8 cellular contexts compared by ENCODE assay signal in the genomic region with DNA sequence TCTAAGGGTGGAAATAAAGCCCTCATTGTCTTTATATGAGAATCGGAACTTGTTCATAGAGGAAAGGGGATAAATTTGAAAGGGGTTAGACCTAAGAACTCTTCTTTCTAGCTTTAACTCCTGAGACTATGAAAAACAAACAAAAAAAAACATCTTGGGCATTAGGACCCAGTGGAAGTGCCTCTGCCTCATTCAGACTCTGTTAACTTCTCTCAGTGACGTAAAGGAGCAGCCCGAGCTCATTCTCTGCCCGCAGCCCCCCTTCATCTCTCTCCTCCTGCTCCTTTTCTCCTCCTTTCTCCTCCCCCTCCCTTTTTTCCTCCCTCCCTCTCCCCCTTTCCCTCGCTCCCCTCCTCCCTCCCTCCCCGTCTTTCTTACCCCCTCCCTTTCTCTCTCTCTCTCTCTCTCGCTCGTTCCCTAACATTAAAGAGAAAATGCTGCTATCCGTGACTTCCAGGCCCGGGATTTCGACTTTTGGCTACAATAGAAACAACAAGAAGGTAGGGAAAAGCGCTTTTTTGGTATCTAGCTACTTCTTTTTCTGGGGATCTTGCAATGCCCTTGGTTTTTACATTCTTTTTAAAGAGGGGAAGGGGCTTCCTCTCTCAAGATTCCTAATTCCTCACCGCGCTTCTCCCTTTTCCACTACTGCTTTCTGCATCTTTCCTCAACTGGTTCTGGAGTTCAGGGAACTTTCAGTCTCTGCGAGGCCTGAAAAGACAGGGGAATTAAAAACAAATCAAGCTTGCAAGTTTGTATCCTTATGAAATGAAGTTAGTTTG. TPM values are rescaled to one million over a fixed set of nuclear protein-coding genes. Genes with fewer than 3 reads are reported as not detected.
A peak's percentile ranks its signal among the peaks of the same experiment; 100 is the strongest.
DNase-seq lines count a peak whose midpoint lies in the region; ATAC-seq and TF ChIP-seq lines count a peak whose summit lies in the region.

A gene with protein sequence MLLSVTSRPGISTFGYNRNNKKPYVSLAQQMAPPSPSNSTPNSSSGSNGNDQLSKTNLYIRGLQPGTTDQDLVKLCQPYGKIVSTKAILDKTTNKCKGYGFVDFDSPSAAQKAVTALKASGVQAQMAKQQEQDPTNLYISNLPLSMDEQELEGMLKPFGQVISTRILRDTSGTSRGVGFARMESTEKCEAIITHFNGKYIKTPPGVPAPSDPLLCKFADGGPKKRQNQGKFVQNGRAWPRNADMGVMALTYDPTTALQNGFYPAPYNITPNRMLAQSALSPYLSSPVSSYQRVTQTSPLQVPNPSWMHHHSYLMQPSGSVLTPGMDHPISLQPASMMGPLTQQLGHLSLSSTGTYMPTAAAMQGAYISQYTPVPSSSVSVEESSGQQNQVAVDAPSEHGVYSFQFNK (plus strand): TSS at position 231 of the 782 bp plus-strand sequence. CDS start 204 bp downstream, at position 435.

- CTCF ChIA-PET in Caco-2 (lab: Charles Lee), result interaction anchor here (0.5 to 1.4 kb wide), 8 partner anchors 44 to 908 kb away, joined by 3 to 21 read pairs (median 3); no protein-coding TSS in a partner anchor

- no CpG with 5 or more reads among the region's 15 CpGs for WGBS in mesendoderm (ENCODE audit: extremely low coverage, insufficient coverage, low lambda C conversion rate)

- peak within 1 kb of the TSS; percentile 35 for H2BK5ac ChIP-seq in mesendoderm (ENCODE audit: low read length)

- peaks cover 6% of the 10 kb centered on the region for H3K4me1 Mint-ChIP-seq in Caco-2 (ENCODE audit: low read depth, unreplicated experiment)
- peaks cover 36% of the 10 kb centered on the region for H3K4me1 Mint-ChIP-seq in stimulated activated memory B cell treated with anti-CD40 and anti-IgM and Interleukin-4, amounts not matched to agents 10 μg/mL and 1 μg/mL and 100 μg/mL, for 72 hours

- BruUV-seq in Caco-2 (replicated peaks; lab: Mats Ljungman, UMichigan), result no TSS peak

- peak within 1 kb of the TSS; percentile 11 for H2AK5ac ChIP-seq in mesendoderm (ENCODE audit: low read length)

- H3K27ac Mint-ChIP-seq in Caco-2 (ENCODE audit: unreplicated experiment), result peak within 1 kb of the TSS; percentile 23
- H3K27ac Mint-ChIP-seq in stimulated activated memory B cell treated with anti-CD40 and anti-IgM and Interleukin-4, amounts not matched to agents 10 μg/mL and 1 μg/mL and 100 μg/mL, for 72 hours, result peak within 1 kb of the TSS; percentile 88

- DNase-seq in Caco-2, result peak; percentile 83 to 92
- DNase-seq in NCI-H82 (lab: John Stamatoyannopoulos, UW), result peak; percentile 91
- DNase-seq in activated CD8-positive, alpha-beta memory T cell treated with anti-CD3 and anti-CD28 coated beads, Interleukin-2, amount 50 U/mL, for 4 hours, result peak; percentile 39
- peak; percentile 89 for DNase-seq in epithelial cell of esophagus (ENCODE audit: low read depth)
- peak; percentile 98 for DNase-seq in mesendoderm

- H3K4me3 ChIP-seq in Caco-2 (ENCODE audit: low read depth, low read length), result peak within 1 kb of the TSS; percentile 59
- peak within 1 kb of the TSS; percentile 54 for H3K4me3 ChIP-seq in epithelial cell of esophagus (ENCODE audit: low read length)
- peak within 1 kb of the TSS; percentile 77 for H3K4me3 ChIP-seq in mesendoderm (ENCODE audit: low read length)

- H4K8ac ChIP-seq in mesendoderm (ENCODE audit: low read depth, low read length), result no peak within 1 kb of the TSS

- peaks cover 19% of the 10 kb centered on the region for H3K4me1 ChIP-seq in Caco-2
- peaks cover 2% of the 10 kb centered on the region for H3K4me1 ChIP-seq in mesendoderm (ENCODE audit: control insufficient read depth, low read depth, low read length)

- peak within 1 kb of the TSS; percentile 84 for H3K9ac ChIP-seq in mesendoderm (ENCODE audit: low read length)

- peak within 1 kb of the TSS; percentile 90 for H3K56ac ChIP-seq in mesendoderm (ENCODE audit: low read length)

- peak within 1 kb of the TSS; percentile 98 for H2BK15ac ChIP-seq in mesendoderm (replicated peaks; ENCODE audit: low read depth)

- H3K23ac ChIP-seq in mesendoderm (ENCODE audit: low read length), result no peak within 1 kb of the TSS

- intact Hi-C loops in Caco-2 (cut with micrococcal nuclease; ENCODE audit: unreplicated experiment), result loop anchor here (2.0 kb wide), 1 partner anchor 115 kb away; no protein-coding TSS in a partner anchor

- peak within 1 kb of the TSS; percentile 82 for H3K4me3 Mint-ChIP-seq in Caco-2 (ENCODE audit: unreplicated experiment)
- H3K4me3 Mint-ChIP-seq in stimulated activated memory B cell treated with anti-CD40 and anti-IgM and Interleukin-4, amounts not matched to agents 10 μg/mL and 1 μg/mL and 100 μg/mL, for 72 hours, result peak within 1 kb of the TSS; percentile 94

- H3K4ac ChIP-seq in mesendoderm (ENCODE audit: low read depth, low read length), result peak within 1 kb of the TSS; percentile 70

- peak within 1 kb of the TSS; percentile 82 for H3K4me2 ChIP-seq in mesendoderm (ENCODE audit: low read length)

- TF ChIP-seq CTCF in Caco-2 (IDR thresholded peaks at IDR 0.05; ENCODE audit: insufficient read depth in 1 of 2, low read depth in 1 of 2, low read length in 1 of 2, severe bottlenecking in 1 of 2, unreplicated experiment in 1 of 2) (no peak), epithelial cell of esophagus (IDR thresholded peaks at IDR 0.05; ENCODE audit: insufficient read depth, low read depth, low read length, missing control alignments) (no peak)

- H3K27ac ChIP-seq in mesendoderm (ENCODE audit: low read depth, low read length), result peak within 1 kb of the TSS; percentile 74

- H3K27me3 ChIP-seq in Caco-2 (replicated peaks; ENCODE audit: control insufficient read depth, insufficient read depth, low read length) (no peaks in the 10 kb centered on the region), mesendoderm (ENCODE audit: insufficient read depth, low read length, poor library complexity) (no peaks in the 10 kb centered on the region)

- H3K36me3 ChIP-seq in Caco-2 (ENCODE audit: control insufficient read depth, insufficient read depth, low read length), result no peaks in the 10 kb centered on the region
- H3K36me3 ChIP-seq in mesendoderm (ENCODE audit: control insufficient read depth, insufficient read depth, low read length), result no peaks in the 10 kb centered on the region

- POLR2A ChIA-PET in Caco-2 (lab: Charles Lee), result interaction anchor here (0.5 to 0.7 kb wide), 8 partner anchors 10 to 370 kb away, joined by 3 to 8 read pairs (median 4); a partner anchor contains a TSS

- peaks cover 24% of the 10 kb centered on the region for H3K79me2 ChIP-seq in mesendoderm (ENCODE audit: control insufficient read depth, insufficient read depth, low read length)

- no peaks in the 10 kb centered on the region for H3K36me3 Mint-ChIP-seq in Caco-2 (ENCODE audit: insufficient read depth, unreplicated experiment)
- no peaks in the 10 kb centered on the region for H3K36me3 Mint-ChIP-seq in stimulated activated memory B cell treated with anti-CD40 and anti-IgM and Interleukin-4, amounts not matched to agents 10 μg/mL and 1 μg/mL and 100 μg/mL, for 72 hours

- no peaks in the 10 kb centered on the region for H3K27me3 Mint-ChIP-seq in Caco-2 (ENCODE audit: insufficient read depth, unreplicated experiment)
- H3K27me3 Mint-ChIP-seq in stimulated activated memory B cell treated with anti-CD40 and anti-IgM and Interleukin-4, amounts not matched to agents 10 μg/mL and 1 μg/mL and 100 μg/mL, for 72 hours, result no peaks in the 10 kb centered on the region

- H2BK120ac ChIP-seq in mesendoderm (ENCODE audit: low read depth, low read length), result peak within 1 kb of the TSS; percentile 45

- no peaks in the 10 kb centered on the region for H3K79me1 ChIP-seq in mesendoderm (ENCODE audit: low read length)

- no peaks in the 10 kb centered on the region for H3K9me3 Mint-ChIP-seq in Caco-2 (ENCODE audit: unreplicated experiment)
- H3K9me3 Mint-ChIP-seq in stimulated activated memory B cell treated with anti-CD40 and anti-IgM and Interleukin-4, amounts not matched to agents 10 μg/mL and 1 μg/mL and 100 μg/mL, for 72 hours, result no peaks in the 10 kb centered on the region

- peak within 1 kb of the TSS; percentile 90 for H3K18ac ChIP-seq in mesendoderm (ENCODE audit: low read length)

- no peaks in the 10 kb centered on the region for H3K9me3 ChIP-seq in Caco-2

- ATAC-seq in HG03139 (IDR thresholded peaks at IDR 0.05; ENCODE audit: unreplicated experiment), result peak; percentile 76
- ATAC-seq in stimulated activated memory B cell treated with anti-CD40 and anti-IgM and Interleukin-4, amounts not matched to agents 10 μg/mL and 1 μg/mL and 100 μg/mL, for 72 hours, result peak; percentile 80
- no peak for ATAC-seq in HG02870 (IDR thresholded peaks at IDR 0.05; ENCODE audit: unreplicated experiment)

- H4K5ac ChIP-seq in mesendoderm (ENCODE audit: low read length), result peak within 1 kb of the TSS; percentile 64

RNA-seq across cellular contexts. Expression of the gene that starts here (rescaled TPM):
- 32.5 and 39.5 TPM in 2 replicates for total RNA-seq in Caco-2 (2022)
- polyA plus RNA-seq in mesendoderm (2013, experiment 1 of 2), result 28.7 TPM
- polyA plus RNA-seq in mesendoderm (2013, experiment 2 of 2), result 27.1 TPM

Comparison
In these comparisons a context has a peak if more than half of its experiments do, and no peak if none do; other contexts are left out.
1. DNase-seq: peak in every context shown above with its lines; median percentile 98 in mesendoderm; 91 in NCI-H82; 89 in epithelial cell of esophagus; 88 in Caco-2; 39 in activated CD8-positive, alpha-beta memory T cell treated with anti-CD3 and anti-CD28 coated beads, Interleukin-2, amount 50 U/mL, for 4 hours.